9 cellular contexts compared by ENCODE assay signal in genomic region chr4:153790962-153791551, GRCh38. TPM values are rescaled to one million over a fixed set of nuclear protein-coding genes. Genes with fewer than 3 reads are reported as not detected.
DNase-seq lines count a peak whose midpoint lies in the region; ATAC-seq and TF ChIP-seq lines count a peak whose summit lies in the region.
"Had no signal": no experiment of that assay in that cellular context is flagged by ENCODE, and none has a peak within 500 bp of the region (broad histone marks: within the 10 kb centered on the region; RNA-seq: fewer than 3 reads in every experiment).

No MANE protein-coding gene starts in this region.

- no peaks in the 10 kb centered on the region for H3K79me2 ChIP-seq in SK-N-SH (ENCODE audit: insufficient read depth)

- 0 out of 2 replicates have a peak, but pooled peaks have one; percentile 10 for TF ChIP-seq CTCF in SK-N-SH (IDR thresholded peaks at IDR 0.05)
- peak; percentile 26 for TF ChIP-seq CTCF in fibroblast of mammary gland (conservative IDR thresholded peaks at IDR 0.05; ENCODE audit: control insufficient read depth, insufficient read depth, low read depth, low read length)
- no peak for TF ChIP-seq CTCF in adrenal gland (IDR thresholded peaks at IDR 0.05)

- intact Hi-C loops in posterior cingulate gyrus (cut with DNase I) (loop anchor here (10.0 kb wide), 1 partner anchor 234 kb away; no protein-coding TSS in a partner anchor), adrenal gland (cut with DNase I) (no loop called here)

- TF ChIP-seq EP300 in SK-N-SH (IDR thresholded peaks at IDR 0.05; ENCODE audit: borderline replicate concordance in 1 of 2, low read depth in 1 of 2, low read length in 1 of 2) = no peak

- ATAC-seq in HG02938 (IDR thresholded peaks at IDR 0.05; ENCODE audit: unreplicated experiment) = no peak

- no peak for TF ChIP-seq POLR2A in adrenal gland (IDR thresholded peaks at IDR 0.05)

- H3K9me2 ChIP-seq in SK-N-SH = no peaks in the 10 kb centered on the region

- H3K36me3 ChIP-seq in SK-N-SH (replicated peaks in 1 of 2; ENCODE audit: control insufficient read depth in 1 of 2, insufficient read depth in 2 of 2, low read length in 1 of 2) (no peaks in the 10 kb centered on the region), adrenal gland (replicated peaks in 1 of 2) (no peaks in the 10 kb centered on the region), HAP-1 (replicated peaks) (no peaks in the 10 kb centered on the region)

- no peaks in the 10 kb centered on the region for H4K20me1 ChIP-seq in SK-N-SH (ENCODE audit: insufficient read depth)

- peaks cover 4 to 13% of the 10 kb centered on the region in 2 experiments; a peak in 1 of 4 replicates for H3K4me1 ChIP-seq in SK-N-SH (ENCODE audit: control insufficient read depth in 1 of 2, insufficient read depth in 2 of 2, low read depth in 1 of 2, low read length in 1 of 2)
- peaks cover 3 to 24% of the 10 kb centered on the region in 2 donors for H3K4me1 ChIP-seq in adrenal gland (replicated peaks in 1 of 2)
- H3K4me1 ChIP-seq in HAP-1 = peaks cover 5% of the 10 kb centered on the region

- in situ Hi-C loops in HAP-1 (cut with MboI; ENCODE audit: low sequenced_read_pairs) = loop anchor here (25.0 kb wide), 1 partner anchor 521 kb away; no protein-coding TSS in a partner anchor

- no peak overlapping the region for H3K9ac ChIP-seq in SK-N-SH

- no peak for TF ChIP-seq RAD21 in SK-N-SH (IDR thresholded peaks at IDR 0.05; ENCODE audit: low read length)

- peak overlapping the region; percentile 74 for H3K4me2 ChIP-seq in SK-N-SH

- H3K27ac ChIP-seq in SK-N-SH (ENCODE audit: low read depth in 2 of 2, low read length in 1 of 2) (no peak overlapping the region), adrenal gland (no peak overlapping the region)

- peak overlapping the region; percentile 9 to 39; a peak in 2 of 4 replicates for H3K4me3 ChIP-seq in SK-N-SH (ENCODE audit: low read depth in 2 of 2, low read length in 1 of 2)
- H3K4me3 ChIP-seq in fibroblast of mammary gland (ENCODE audit: control insufficient read depth, low read depth, low read length) = peak overlapping the region; percentile 34
- H3K4me3 ChIP-seq in adrenal gland = peak overlapping the region in 1 of 4 donors; percentile 28
- H3K4me3 ChIP-seq in HAP-1 = no peak overlapping the region

- H2AFZ ChIP-seq in SK-N-SH (ENCODE audit: low read depth) = no peak overlapping the region

- CTCF ChIA-PET in SK-N-SH (lab: Yijun Ruan, JAX) = interaction anchor here (0.8 to 2.4 kb wide), 3 partner anchors 9 to 41 kb away, joined by 3 to 7 read pairs (median 3); no protein-coding TSS in a partner anchor

- WGBS in SK-N-SH (ENCODE audit: low lambda C conversion rate) = 11% methylated on average over 21 of the region's 51 CpGs
- 4 to 6% (median 5%) methylated on average over 12 to 51 of the region's 51 CpGs for WGBS in adrenal gland, 4 donors

- H3K9me3 ChIP-seq in SK-N-SH (no peaks in the 10 kb centered on the region), adrenal gland (replicated peaks in 1 of 3) (no peaks in the 10 kb centered on the region), HAP-1 (no peaks in the 10 kb centered on the region)

- H3K27me3 ChIP-seq in SK-N-SH (ENCODE audit: insufficient read depth) = peaks cover 88% of the 10 kb centered on the region
- H3K27me3 ChIP-seq in adrenal gland = peaks cover 67% of the 10 kb centered on the region
- H3K27me3 ChIP-seq in HAP-1 (ENCODE audit: low read depth) = peaks cover 7% of the 10 kb centered on the region

- DNase-seq in D341Med (ENCODE audit: low spot score) (peak; percentile 53), SK-N-SH (peak; percentile 78), fibroblast of mammary gland (ENCODE audit: low read depth) (peak; percentile 64), posterior cingulate gyrus (peak in 6 of 10 donors; percentile 6 to 88 (median 44)), adrenal gland (no peak), HAP-1 (ENCODE audit: low spot score in 2 of 2) (no peak), SK-N-DZ (ENCODE audit: low spot score) (no peak)

- no peaks in the 10 kb centered on the region for H3F3A ChIP-seq in SK-N-SH (replicated peaks; ENCODE audit: insufficient read depth)

- POLR2A ChIA-PET in SK-N-SH (lab: Yijun Ruan, JAX) = no interaction called here

TF ChIP-seq in SK-N-SH, 30 proteins besides CTCF, POLR2A, EP300 and RAD21 (continues in another document):
- TF ChIP-seq YY1 (IDR thresholded peaks at IDR 0.05; ENCODE audit: low read depth) (no peak), GATA2 (CRISPR knock-in tag; IDR thresholded peaks at IDR 0.05) (no peak), REST (IDR thresholded peaks at IDR 0.05; ENCODE audit: low read depth, low read length) (no peak), FOXM1 (IDR thresholded peaks at IDR 0.05; ENCODE audit: low read depth) (no peak), ELF1 (IDR thresholded peaks at IDR 0.05) (no peak), MXI1 (IDR thresholded peaks at IDR 0.05; ENCODE audit: low read depth, low read length) (no peak), MEF2A (IDR thresholded peaks at IDR 0.05; ENCODE audit: borderline replicate concordance, low read depth) (no peak), POLR2AphosphoS5 (IDR thresholded peaks at IDR 0.05; ENCODE audit: low read depth, low read length) (no peak), CHD2 (IDR thresholded peaks at IDR 0.05; ENCODE audit: low read length, partially characterized antibody) (no peak), MAX (IDR thresholded peaks at IDR 0.05; ENCODE audit: low read depth) (no peak), NRF1 (IDR thresholded peaks at IDR 0.05; ENCODE audit: low read depth, low read length) (no peak), TCF12 (IDR thresholded peaks at IDR 0.05) (no peak)
- TF ChIP-seq, protein P1, sequence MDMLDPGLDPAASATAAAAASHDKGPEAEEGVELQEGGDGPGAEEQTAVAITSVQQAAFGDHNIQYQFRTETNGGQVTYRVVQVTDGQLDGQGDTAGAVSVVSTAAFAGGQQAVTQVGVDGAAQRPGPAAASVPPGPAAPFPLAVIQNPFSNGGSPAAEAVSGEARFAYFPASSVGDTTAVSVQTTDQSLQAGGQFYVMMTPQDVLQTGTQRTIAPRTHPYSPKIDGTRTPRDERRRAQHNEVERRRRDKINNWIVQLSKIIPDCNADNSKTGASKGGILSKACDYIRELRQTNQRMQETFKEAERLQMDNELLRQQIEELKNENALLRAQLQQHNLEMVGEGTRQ (IDR thresholded peaks at IDR 0.05; ENCODE audit: borderline replicate concordance, low read depth, low read length) = no peak
- TF ChIP-seq, protein P2, sequence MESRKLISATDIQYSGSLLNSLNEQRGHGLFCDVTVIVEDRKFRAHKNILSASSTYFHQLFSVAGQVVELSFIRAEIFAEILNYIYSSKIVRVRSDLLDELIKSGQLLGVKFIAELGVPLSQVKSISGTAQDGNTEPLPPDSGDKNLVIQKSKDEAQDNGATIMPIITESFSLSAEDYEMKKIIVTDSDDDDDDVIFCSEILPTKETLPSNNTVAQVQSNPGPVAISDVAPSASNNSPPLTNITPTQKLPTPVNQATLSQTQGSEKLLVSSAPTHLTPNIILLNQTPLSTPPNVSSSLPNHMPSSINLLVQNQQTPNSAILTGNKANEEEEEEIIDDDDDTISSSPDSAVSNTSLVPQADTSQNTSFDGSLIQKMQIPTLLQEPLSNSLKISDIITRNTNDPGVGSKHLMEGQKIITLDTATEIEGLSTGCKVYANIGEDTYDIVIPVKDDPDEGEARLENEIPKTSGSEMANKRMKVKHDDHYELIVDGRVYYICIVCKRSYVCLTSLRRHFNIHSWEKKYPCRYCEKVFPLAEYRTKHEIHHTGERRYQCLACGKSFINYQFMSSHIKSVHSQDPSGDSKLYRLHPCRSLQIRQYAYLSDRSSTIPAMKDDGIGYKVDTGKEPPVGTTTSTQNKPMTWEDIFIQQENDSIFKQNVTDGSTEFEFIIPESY (IDR thresholded peaks at IDR 0.05; ENCODE audit: borderline replicate concordance, low read depth) = no peak

RNA-seq across cellular contexts. Expression of gene SFRP2, which starts 2.2 kb away (rescaled TPM):
- polyA plus RNA-seq in SK-N-SH (2012; rRNA removed) (not detected in 2 replicates), adrenal gland (10 to 100 TPM in 1 of 3 donors, 1 to 10 TPM in 2; 2.0 to 22.3 (median 9.0) TPM)
- polyA plus RNA-seq in SK-N-SH (2012; cell fraction: cytosol; rRNA removed) = not detected in 2 replicates
- polyA plus RNA-seq in SK-N-SH (2012; cell fraction: nucleus; rRNA removed) = not detected in 2 replicates
- 10 to 100 TPM in 1 of 8 donors, 1 to 10 TPM in 5, under 1 TPM in 2; 0.57 to 23.2 (median 2.5) TPM for total RNA-seq in adrenal gland
- not detected in 2 replicates for polyA plus RNA-seq in SK-N-DZ (2014; cell fraction: cytosol; rRNA removed)
- not detected in 2 replicates for polyA plus RNA-seq in SK-N-DZ (2014; cell fraction: nucleus; rRNA removed)
- total RNA-seq: dermis microvascular lymphatic vessel endothelial cell had no signal

RNA-seq across cellular contexts. Expression of gene RNF175, which starts 31.2 kb away (rescaled TPM):
- polyA plus RNA-seq in SK-N-SH (2012; rRNA removed) = 0.06 and 0.10 TPM in 2 replicates
- 0.12 and 0.18 TPM in 2 replicates for polyA plus RNA-seq in SK-N-SH (2012; cell fraction: cytosol; rRNA removed)
- 0.09 and 0.32 TPM in 2 replicates for polyA plus RNA-seq in SK-N-SH (2012; cell fraction: nucleus; rRNA removed)
- 1 to 10 TPM in 3 of 8 donors, under 1 TPM in 1, not detected in 4; 0.18 to 6.3 (median 1.5) TPM for total RNA-seq in adrenal gland
- polyA plus RNA-seq in adrenal gland = 1 to 10 TPM in 2 of 3 donors, under 1 TPM in 1; 0.55 to 3.1 (median 1.0) TPM
- polyA plus RNA-seq in SK-N-DZ (2014; cell fraction: cytosol; rRNA removed) = not detected in 2 replicates
- polyA plus RNA-seq in SK-N-DZ (2014; cell fraction: nucleus; rRNA removed) = 0.21 TPM in 1 of 2 replicates, not detected in the other
- total RNA-seq: dermis microvascular lymphatic vessel endothelial cell had no signal

Comparison
In these comparisons a context has a peak if more than half of its experiments do, and no peak if none do; other contexts are left out.
1. DNase-seq: peak in D341Med (single experiment), SK-N-SH (single experiment), fibroblast of mammary gland (single experiment) and posterior cingulate gyrus (6 of 10); none in adrenal gland (0 of 7), HAP-1 (0 of 2) and SK-N-DZ (single experiment).
2. CTCF ChIP-seq: peak in SK-N-SH (single experiment) and fibroblast of mammary gland (single experiment); none in adrenal gland (0 of 6).